In genomic region chr16:30032083-30032819, GRCh38 we compare ENCODE assay signal across 8 cellular contexts. TPM values are rescaled to one million over a fixed set of nuclear protein-coding genes. Genes with fewer than 3 reads are reported as not detected.
A peak's percentile ranks its signal among the peaks of the same experiment; 100 is the strongest.
DNase-seq lines count a peak whose midpoint lies in the region; ATAC-seq and TF ChIP-seq lines count a peak whose summit lies in the region.

No MANE protein-coding gene starts in this region.

- TF ChIP-seq EP300 in SK-N-SH (IDR thresholded peaks at IDR 0.05; ENCODE audit: borderline replicate concordance in 1 of 2, low read depth in 1 of 2, low read length in 1 of 2) (no peak), sigmoid colon (IDR thresholded peaks at IDR 0.05) (no peak)

- H3K4me1 ChIP-seq in SK-N-SH (ENCODE audit: control insufficient read depth in 1 of 2, insufficient read depth in 2 of 2, low read depth in 1 of 2, low read length in 1 of 2) = peaks cover 6 to 28% of the 10 kb centered on the region in 2 experiments; a peak in 2 of 4 replicates
- peaks cover 0 to 13% (median 9%) of the 10 kb centered on the region in 4 donors for H3K4me1 ChIP-seq in sigmoid colon

- POLR2A ChIA-PET in SK-N-SH (lab: Yijun Ruan, JAX) = interaction anchor here (1.0 to 2.3 kb wide), 7 partner anchors 9 to 133 kb away, joined by 3 to 12 read pairs (median 5); partner anchors contain the start of genes ALDOA, C16orf92, SEZ6L2 and TAOK2

- intact Hi-C loops in head of caudate nucleus (cut with DNase I) (no loop called here), sigmoid colon (cut with DNase I) (no loop called here)

- H3K9me2 ChIP-seq in SK-N-SH = no peaks in the 10 kb centered on the region

- CTCF ChIA-PET in SK-N-SH (lab: Yijun Ruan, JAX) = interaction anchor here (0.6 to 3.9 kb wide), 57 partner anchors 8 to 851 kb away, joined by 3 to 43 read pairs (median 5); partner anchors contain the start of genes ALDOA, ASPHD1, C16orf92 and CDIPT
- CTCF ChIA-PET in activated naive CD4-positive, alpha-beta T cell treated with anti-CD3 and anti-CD28 coated beads, Interleukin-2, amount 10 ng/mL, durations not matched to agents 7 days and 5 days (lab: Charles Lee) = interaction anchor here (0.6 to 3.0 kb wide), 34 partner anchors 8 to 917 kb away, joined by 3 to 35 read pairs (median 4); partner anchors contain the start of genes C16orf92, INO80E, TAOK2 and TMEM219

- no peaks in the 10 kb centered on the region for H3K9me3 Mint-ChIP-seq in activated naive CD4-positive, alpha-beta T cell treated with anti-CD3 and anti-CD28 coated beads, Interleukin-2, amount 10 ng/mL, durations not matched to agents 7 days and 5 days

- TF ChIP-seq RAD21 in SK-N-SH (IDR thresholded peaks at IDR 0.05; ENCODE audit: low read length) = peak; percentile 92

- H3K79me2 ChIP-seq in SK-N-SH (ENCODE audit: insufficient read depth) = no peaks in the 10 kb centered on the region

- H4K20me1 ChIP-seq in SK-N-SH (ENCODE audit: insufficient read depth) = no peaks in the 10 kb centered on the region

- no peaks in the 10 kb centered on the region for H3F3A ChIP-seq in SK-N-SH (replicated peaks; ENCODE audit: insufficient read depth)

- ATAC-seq in HG03432 (IDR thresholded peaks at IDR 0.05; ENCODE audit: unreplicated experiment) = no peak
- no peak for ATAC-seq in GM21423 (IDR thresholded peaks at IDR 0.05; ENCODE audit: unreplicated experiment)

- TF ChIP-seq POLR2A in NB4 (IDR thresholded peaks at IDR 0.05; ENCODE audit: extremely low read depth, insufficient read length) (no peak), sigmoid colon (IDR thresholded peaks at IDR 0.05) (no peak)

- H3K27me3 Mint-ChIP-seq in activated naive CD4-positive, alpha-beta T cell treated with anti-CD3 and anti-CD28 coated beads, Interleukin-2, amount 10 ng/mL, durations not matched to agents 7 days and 5 days = peaks cover 86% of the 10 kb centered on the region

- TF ChIP-seq CTCF in GM06990 (IDR thresholded peaks at IDR 0.05; ENCODE audit: insufficient read depth, low read length, poor library complexity, severe bottlenecking) (peak; percentile 83), NB4 (IDR thresholded peaks at IDR 0.05; ENCODE audit: low read depth, low read length) (peak; percentile 74), SK-N-SH (IDR thresholded peaks at IDR 0.05) (peak; percentile 90), sigmoid colon (IDR thresholded peaks at IDR 0.05) (peak in 3 of 4 experiments; percentile 31 to 55 (median 51))

- WGBS in SK-N-SH (ENCODE audit: low lambda C conversion rate) = 22% methylated on average over 12 of the region's 12 CpGs
- WGBS in sigmoid colon, 2 donors = 25 to 32% methylated on average over 12 of the region's 12 CpGs

- H2AFZ ChIP-seq in SK-N-SH (ENCODE audit: low read depth) = no peak overlapping the region

- no peak overlapping the region for H3K4me3 ChIP-seq in GM06990 (replicated peaks; ENCODE audit: low read depth, low read length)
- no peak overlapping the region for H3K4me3 ChIP-seq in NB4 (ENCODE audit: low read depth, low read length)
- H3K4me3 ChIP-seq in SK-N-SH (ENCODE audit: low read depth in 2 of 2, low read length in 1 of 2) = no peak overlapping the region; a peak in 1 of 4 replicates
- no peak overlapping the region for H3K4me3 ChIP-seq in sigmoid colon

- no peaks in the 10 kb centered on the region for H3K36me3 ChIP-seq in GM06990 (ENCODE audit: control insufficient read depth, insufficient read depth, low read length)
- H3K36me3 ChIP-seq in SK-N-SH (replicated peaks in 1 of 2; ENCODE audit: control insufficient read depth in 1 of 2, insufficient read depth in 2 of 2, low read length in 1 of 2) = no peaks in the 10 kb centered on the region
- H3K36me3 ChIP-seq in sigmoid colon = no peaks in the 10 kb centered on the region

- H3K27me3 ChIP-seq in GM06990 (replicated peaks; ENCODE audit: control insufficient read depth, insufficient read depth, low read length) (no peaks in the 10 kb centered on the region; the same call in 1 of the 2 replicates), SK-N-SH (ENCODE audit: insufficient read depth) (no peaks in the 10 kb centered on the region), sigmoid colon (peaks cover 44 to 90% (median 73%) of the 10 kb centered on the region in 3 donors)

- H3K4me3 Mint-ChIP-seq in activated naive CD4-positive, alpha-beta T cell treated with anti-CD3 and anti-CD28 coated beads, Interleukin-2, amount 10 ng/mL, durations not matched to agents 7 days and 5 days = no peak overlapping the region

- peak overlapping the region in 1 of 2 experiments; percentile 83; a peak in 1 of 4 replicates for H3K27ac ChIP-seq in SK-N-SH (ENCODE audit: low read depth in 2 of 2, low read length in 1 of 2)
- no peak overlapping the region for H3K27ac ChIP-seq in sigmoid colon

- no peak overlapping the region for H3K27ac Mint-ChIP-seq in activated naive CD4-positive, alpha-beta T cell treated with anti-CD3 and anti-CD28 coated beads, Interleukin-2, amount 10 ng/mL, durations not matched to agents 7 days and 5 days

- H3K4me1 Mint-ChIP-seq in activated naive CD4-positive, alpha-beta T cell treated with anti-CD3 and anti-CD28 coated beads, Interleukin-2, amount 10 ng/mL, durations not matched to agents 7 days and 5 days = peaks cover 8% of the 10 kb centered on the region

- DNase-seq in GM06990 (ENCODE audit: extremely low read depth, insufficient read length) (no peak), NB4 (ENCODE audit: low read depth) (peak; percentile 87), SK-N-SH (peak; percentile 83), head of caudate nucleus (peak in 39 of 42 donors; percentile 32 to 85 (median 66)), sigmoid colon (no peak)
- DNase-seq in activated naive CD4-positive, alpha-beta T cell treated with anti-CD3 and anti-CD28 coated beads, Interleukin-2, amount 10 ng/mL, durations not matched to agents 7 days and 5 days = peak; percentile 77

- no peak overlapping the region for H3K9ac ChIP-seq in SK-N-SH

- H3K9me3 ChIP-seq in SK-N-SH (no peaks in the 10 kb centered on the region), sigmoid colon (no peaks in the 10 kb centered on the region)

- 0 out of 2 replicates have a peak overlapping the region, but pooled peaks have one; percentile 86 for H3K4me2 ChIP-seq in SK-N-SH

- H3K36me3 Mint-ChIP-seq in activated naive CD4-positive, alpha-beta T cell treated with anti-CD3 and anti-CD28 coated beads, Interleukin-2, amount 10 ng/mL, durations not matched to agents 7 days and 5 days = peaks cover 1% of the 10 kb centered on the region

TF ChIP-seq in SK-N-SH, 30 proteins besides CTCF, POLR2A, EP300 and RAD21:
- TF ChIP-seq GABPA (IDR thresholded peaks at IDR 0.05; ENCODE audit: low read depth) (no peak), SIN3A (IDR thresholded peaks at IDR 0.05; ENCODE audit: borderline replicate concordance, low read depth, low read length) (peak; percentile 39; the same call in 1 of the 2 replicates), YY1 (IDR thresholded peaks at IDR 0.05; ENCODE audit: low read depth) (no peak), MXI1 (IDR thresholded peaks at IDR 0.05; ENCODE audit: low read depth, low read length) (0 out of 2 replicates have a peak, but pooled peaks have one; percentile 20), SMC3 (IDR thresholded peaks at IDR 0.05; ENCODE audit: low read depth, low read length) (peak; percentile 49), POLR2AphosphoS5 (IDR thresholded peaks at IDR 0.05; ENCODE audit: low read depth, low read length) (no peak), CHD2 (IDR thresholded peaks at IDR 0.05; ENCODE audit: low read length, partially characterized antibody) (no peak)

RNA-seq across cellular contexts. Expression of gene TLCD3B, which starts 1.2 kb away (rescaled TPM):
- polyA plus RNA-seq in SK-N-SH (2012; rRNA removed) = 2.3 and 3.8 TPM in 2 replicates
- polyA plus RNA-seq in SK-N-SH (2012; cell fraction: cytosol; rRNA removed) = 2.2 and 4.1 TPM in 2 replicates
- polyA plus RNA-seq in SK-N-SH (2012; cell fraction: nucleus; rRNA removed) = 6.9 and 8.9 TPM in 2 replicates
- total RNA-seq in sigmoid colon = not detected
- under 1 TPM in 1 of 3 donors, not detected in 2; 0.54 TPM for polyA plus RNA-seq in sigmoid colon

RNA-seq across cellular contexts. Expression of gene C16orf92, which starts 9.3 kb away (rescaled TPM):
- not detected in 2 replicates for polyA plus RNA-seq in SK-N-SH (2012; rRNA removed)
- polyA plus RNA-seq in SK-N-SH (2012; cell fraction: cytosol; rRNA removed) = not detected in 2 replicates
- polyA plus RNA-seq in SK-N-SH (2012; cell fraction: nucleus; rRNA removed) = not detected in 2 replicates
- total RNA-seq in sigmoid colon = not detected
- not detected for polyA plus RNA-seq in sigmoid colon

RNA-seq across cellular contexts. Expression of gene DOC2A, which starts 21.4 kb away (rescaled TPM):
- 10.3 and 10.4 TPM in 2 replicates for polyA plus RNA-seq in SK-N-SH (2012; rRNA removed)
- 2.3 and 4.3 TPM in 2 replicates for polyA plus RNA-seq in SK-N-SH (2012; cell fraction: cytosol; rRNA removed)
- polyA plus RNA-seq in SK-N-SH (2012; cell fraction: nucleus; rRNA removed) = 58.4 and 67.6 TPM in 2 replicates
- total RNA-seq in sigmoid colon = 1 to 10 TPM in 1 of 4 donors, under 1 TPM in 1, not detected in 2; 0.36 to 3.9 TPM
- 1 to 10 TPM in 2 of 3 donors, under 1 TPM in 1; 0.92 to 4.6 (median 1.8) TPM for polyA plus RNA-seq in sigmoid colon

RNA-seq across cellular contexts. Expression of gene ALDOA, which starts 33.3 kb away (rescaled TPM):
- 437 and 641 TPM in 2 replicates for polyA plus RNA-seq in SK-N-SH (2012; rRNA removed)
- 251 and 406 TPM in 2 replicates for polyA plus RNA-seq in SK-N-SH (2012; cell fraction: cytosol; rRNA removed)
- polyA plus RNA-seq in SK-N-SH (2012; cell fraction: nucleus; rRNA removed) = 575 and 643 TPM in 2 replicates
- 1,000 to 10,000 TPM in 1 of 4 donors, 100 to 1,000 TPM in 3; 905 to 1,010 (median 960) TPM for total RNA-seq in sigmoid colon
- 1,000 to 10,000 TPM; 1,265 to 1,667 (median 1,498) TPM for polyA plus RNA-seq in sigmoid colon

RNA-seq across cellular contexts. Expression of gene INO80E, which starts 36.2 kb away (rescaled TPM):
- polyA plus RNA-seq in SK-N-SH (2012; rRNA removed) = 43.9 and 46.6 TPM in 2 replicates
- polyA plus RNA-seq in SK-N-SH (2012; cell fraction: cytosol; rRNA removed) = 45.0 and 50.1 TPM in 2 replicates
- polyA plus RNA-seq in SK-N-SH (2012; cell fraction: nucleus; rRNA removed) = 98.2 and 102 TPM in 2 replicates
- 100 to 1,000 TPM in 1 of 4 donors, 10 to 100 TPM in 3; 49.2 to 174 (median 54.7) TPM for total RNA-seq in sigmoid colon
- 10 to 100 TPM; 50.6 to 89.7 (median 60.1) TPM for polyA plus RNA-seq in sigmoid colon

Comparison
In these comparisons a context has a peak if more than half of its experiments do, and no peak if none do; other contexts are left out.
1. DNase-seq: peak in NB4 (single experiment), SK-N-SH (single experiment), activated naive CD4-positive, alpha-beta T cell treated with anti-CD3 and anti-CD28 coated beads, Interleukin-2, amount 10 ng/mL, durations not matched to agents 7 days and 5 days (single experiment) and head of caudate nucleus (39 of 42); none in GM06990 (single experiment) and sigmoid colon (single experiment).
2. Peak in every context shown above with its lines, with median percentiles within 50 percentile points of each other: CTCF ChIP-seq.